In the genomic region with DNA sequence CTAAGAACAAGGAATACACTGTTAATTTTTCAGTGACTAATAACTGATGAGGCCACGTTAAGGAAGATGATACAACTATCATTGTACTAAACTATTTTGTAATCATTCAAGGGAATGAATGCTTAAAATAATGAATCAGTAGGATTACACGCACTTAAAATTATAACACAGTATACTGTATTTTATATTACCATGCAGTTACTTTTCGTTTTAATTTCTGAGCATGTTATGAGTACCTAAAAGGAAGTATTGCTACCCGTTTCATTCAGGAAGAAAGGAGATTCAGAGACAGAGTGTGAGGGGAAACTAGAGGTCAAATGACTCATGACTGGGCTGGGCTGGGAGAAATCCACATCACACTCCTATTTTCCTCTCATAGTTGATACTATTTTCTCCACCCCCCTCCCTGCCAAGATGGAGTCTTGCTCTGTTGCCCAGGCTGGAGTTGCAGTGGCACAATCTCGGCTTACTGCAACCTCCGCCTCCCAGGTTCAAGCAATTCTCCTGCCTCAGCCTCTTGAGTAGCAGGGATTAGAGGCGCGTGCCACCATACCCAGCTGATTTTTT, we compare ENCODE assay signal across 10 cellular contexts.
DNase-seq lines count a peak whose midpoint lies in the region; ATAC-seq, FAIRE-seq and TF ChIP-seq lines count a peak whose summit lies in the region.
"Had no signal": no experiment of that assay in that cellular context is flagged by ENCODE, and none has a peak within 500 bp of the region (broad histone marks: within the 10 kb centered on the region; RNA-seq: fewer than 3 reads in every experiment).

No MANE protein-coding gene starts in this region.

- TF ChIP-seq RAD21 in liver (IDR thresholded peaks at IDR 0.05) (no peak), HepG2 (CRISPR knock-in tag; IDR thresholded peaks at IDR 0.05) (no peak)

- H3K9me3 ChIP-seq in liver (ENCODE audit: control insufficient read depth in 4 of 4, low read length in 3 of 4): no peaks in the 10 kb centered on the region
- no peaks in the 10 kb centered on the region for H3K9me3 ChIP-seq in HepG2 (ENCODE audit: low read length)
- no peaks in the 10 kb centered on the region for H3K9me3 ChIP-seq in SJSA1 (replicated peaks)
- no peaks in the 10 kb centered on the region for H3K9me3 ChIP-seq in aorta (ENCODE audit: control insufficient read depth, low read length)

- no peak overlapping the region for H3K9ac ChIP-seq in liver (ENCODE audit: low read depth in 1 of 2, low read length in 2 of 2)
- H3K9ac ChIP-seq in HepG2 (ENCODE audit: insufficient read depth, low read depth, low read length): no peak overlapping the region

- intact Hi-C loops in HepG2 (cut with micrococcal nuclease; ENCODE audit: unreplicated experiment): no loop called here
- intact Hi-C loops in aorta (cut with DNase I): loop anchor here in 1 of 2 donors (5.0 kb wide), 1 partner anchor 59 kb away; no protein-coding TSS in a partner anchor
- intact Hi-C loops in Right ventricle myocardium inferior (cut with DNase I): no loop called here

- FAIRE-seq in HepG2 (lab: Jason Lieb, UNC): no peak

- DNase-seq in HepG2 (ENCODE audit: low spot score) (no peak), SJSA1 (ENCODE audit: low read depth in 1 of 2, low spot score in 2 of 2) (peak; percentile 62), fibroblast of peridontal ligament (ENCODE audit: extremely low read depth) (peak; percentile 71), aorta (no peak), NCI-H1930 (lab: John Stamatoyannopoulos, UW) (no peak), Right ventricle myocardium inferior (ENCODE audit: missing footprints) (no peak), GM10248 (ENCODE audit: extremely low spot score) (no peak)
- DNase-seq: CD4-positive, CD25-positive, alpha-beta regulatory T cell; NCI-H345 had no signal

- no peak for ATAC-seq in HepG2
- ATAC-seq in aorta (ENCODE audit: low FRiP score): peak; percentile 50
- ATAC-seq in Right ventricle myocardium inferior: no peak

- no peaks in the 10 kb centered on the region for H3K79me2 ChIP-seq in HepG2 (ENCODE audit: insufficient read depth, low read length)

- TF ChIP-seq CTCF in liver (IDR thresholded peaks at IDR 0.05; ENCODE audit: low read depth, low read length, missing input control) (no peak), HepG2 (CRISPR knock-in tag; IDR thresholded peaks at IDR 0.05) (no peak), GM10248 (IDR thresholded peaks at IDR 0.05; ENCODE audit: control extremely low read depth, extremely low read depth, low read depth, missing control alignments) (no peak)

- no peak overlapping the region for H3K4me2 ChIP-seq in HepG2 (ENCODE audit: low read depth, low read length)

- H3K27me3 ChIP-seq in liver (ENCODE audit: control insufficient read depth in 4 of 4, insufficient read depth in 4 of 4, low read length in 3 of 4): no peaks in the 10 kb centered on the region
- no peaks in the 10 kb centered on the region for H3K27me3 ChIP-seq in HepG2 (ENCODE audit: control insufficient read depth in 1 of 2, insufficient read depth in 2 of 2, low read length in 2 of 2)
- no peaks in the 10 kb centered on the region for H3K27me3 ChIP-seq in SJSA1 (replicated peaks)
- no peaks in the 10 kb centered on the region for H3K27me3 ChIP-seq in aorta (ENCODE audit: control insufficient read depth in 1 of 2, insufficient read depth in 2 of 2, low read length in 1 of 2)

- no TSS peak for BruUV-seq in HepG2 (replicated peaks; lab: Mats Ljungman, UMichigan)

- in situ Hi-C loops in HepG2 (cut with HindIII; ENCODE audit: extremely low pct_ligation_motif_present, low pct_unique_long_range_greater_than_20kb): no loop called here

- POLR2A ChIA-PET in HepG2 (lab: Yijun Ruan, JAX) (no interaction called here), GM10248 (lab: Yijun Ruan, JAX) (no interaction called here)

- H3K27ac ChIP-seq in liver (ENCODE audit: low read depth in 1 of 2, low read length in 2 of 2) (no peak overlapping the region), HepG2 (ENCODE audit: extremely low read length, insufficient read depth, low read length) (no peak overlapping the region), SJSA1 (peak overlapping the region; percentile 52), aorta (ENCODE audit: low read depth in 1 of 2, low read length in 2 of 2) (no peak overlapping the region)

- 87% methylated on average over 8 of the region's 8 CpGs for WGBS in liver
- 98% methylated on average over 8 of the region's 8 CpGs for WGBS in HepG2 (ENCODE audit: low lambda C conversion rate)
- WGBS in aorta, 2 donors: 92 to 94% methylated on average over 8 of the region's 8 CpGs

- H2AFZ ChIP-seq in HepG2 (ENCODE audit: low read length): no peak overlapping the region

- no peak for TF ChIP-seq EP300 in HepG2 (IDR thresholded peaks at IDR 0.05; ENCODE audit: low read depth in 2 of 2, low read length in 2 of 2)
- no peak for TF ChIP-seq EP300 in HepG2 (CRISPR knock-in tag; IDR thresholded peaks at IDR 0.05; ENCODE audit: borderline replicate concordance)

- H3K36me3 ChIP-seq in liver (ENCODE audit: control insufficient read depth in 4 of 4, insufficient read depth in 3 of 4, low read depth in 1 of 4, low read length in 3 of 4) (peaks cover 0 to 2% (median 0%) of the 10 kb centered on the region in 4 donors), HepG2 (replicated peaks in 1 of 2; ENCODE audit: control insufficient read depth in 1 of 2, insufficient read depth in 2 of 2, low read length in 2 of 2) (peaks cover 22 to 57% of the 10 kb centered on the region in 2 experiments), SJSA1 (no peaks in the 10 kb centered on the region), aorta (ENCODE audit: control insufficient read depth in 1 of 2, insufficient read depth in 2 of 2, low read length in 1 of 2) (no peaks in the 10 kb centered on the region)

- CTCF ChIA-PET in HepG2 (lab: Yijun Ruan, JAX; ENCODE audit: low intra/inter-chr PET ratio, low total read pairs) (no interaction called here), GM10248 (lab: Yijun Ruan, JAX) (no interaction called here)

- TF ChIP-seq POLR2A in HepG2 (IDR thresholded peaks at IDR 0.05; ENCODE audit: insufficient read depth in 1 of 2, low read depth in 2 of 2, low read length in 2 of 2): no peak

- H4K20me1 ChIP-seq in HepG2 (ENCODE audit: insufficient read depth, low read length): no peaks in the 10 kb centered on the region

- peaks cover 0 to 3% (median 0%) of the 10 kb centered on the region in 4 donors for H3K4me1 ChIP-seq in liver (ENCODE audit: control insufficient read depth in 4 of 4, insufficient read depth in 4 of 4, low read length in 3 of 4)
- no peaks in the 10 kb centered on the region for H3K4me1 ChIP-seq in HepG2 (ENCODE audit: insufficient read depth, low read length)
- H3K4me1 ChIP-seq in SJSA1 (replicated peaks): peaks cover 51% of the 10 kb centered on the region
- no peaks in the 10 kb centered on the region for H3K4me1 ChIP-seq in aorta (ENCODE audit: control insufficient read depth in 1 of 2, insufficient read depth in 2 of 2, low read length in 2 of 2)

- H3K4me3 ChIP-seq in liver (ENCODE audit: low read depth in 1 of 3, low read length in 3 of 3) (no peak overlapping the region), HepG2 (replicated peaks in 1 of 3; ENCODE audit: insufficient read depth in 1 of 3, low read depth in 2 of 3, low read length in 3 of 3) (no peak overlapping the region), SJSA1 (no peak overlapping the region), aorta (ENCODE audit: low read length in 2 of 2) (no peak overlapping the region)

TF ChIP-seq in liver, 16 proteins besides CTCF, POLR2A, EP300 and RAD21:
- peak; percentile 26 to 38 for TF ChIP-seq JUND (IDR thresholded peaks at IDR 0.05)
- TF ChIP-seq EGR1 (IDR thresholded peaks at IDR 0.05; ENCODE audit: low read depth in 2 of 2): no peak
TF ChIP-seq in liver: peak in this region for 1.

TF ChIP-seq in HepG2, 621 proteins besides CTCF, POLR2A, EP300 and RAD21:
- TF ChIP-seq, protein P1, sequence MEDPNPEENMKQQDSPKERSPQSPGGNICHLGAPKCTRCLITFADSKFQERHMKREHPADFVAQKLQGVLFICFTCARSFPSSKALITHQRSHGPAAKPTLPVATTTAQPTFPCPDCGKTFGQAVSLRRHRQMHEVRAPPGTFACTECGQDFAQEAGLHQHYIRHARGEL (CRISPR knock-in tag; IDR thresholded peaks at IDR 0.05): no peak
- TF ChIP-seq ZNF605 (CRISPR knock-in tag; IDR thresholded peaks at IDR 0.05): no peak
- no peak for TF ChIP-seq ZNF746 (CRISPR knock-in tag; IDR thresholded peaks at IDR 0.05)
- TF ChIP-seq CREM (IDR thresholded peaks at IDR 0.05): no peak
- TF ChIP-seq CREM (CRISPR knock-in tag; IDR thresholded peaks at IDR 0.05): no peak
- TF ChIP-seq MTA3 (CRISPR knock-in tag; IDR thresholded peaks at IDR 0.05): no peak
- no peak for TF ChIP-seq PAXIP1 (CRISPR knock-in tag; conservative IDR thresholded peaks at IDR 0.05)
- no peak for TF ChIP-seq ZSCAN21 (CRISPR knock-in tag; IDR thresholded peaks at IDR 0.05; ENCODE audit: borderline replicate concordance)
- no peak for TF ChIP-seq ZNF607 (CRISPR knock-in tag; IDR thresholded peaks at IDR 0.05; ENCODE audit: borderline replicate concordance)
- no peak for TF ChIP-seq MIXL1 (CRISPR knock-in tag; IDR thresholded peaks at IDR 0.05)
- no peak for TF ChIP-seq ZNF446 (CRISPR knock-in tag; IDR thresholded peaks at IDR 0.05)
- TF ChIP-seq TGIF2 (CRISPR knock-in tag; IDR thresholded peaks at IDR 0.05): no peak

Comparison
In these comparisons a context has a peak if more than half of its experiments do, and no peak if none do; other contexts are left out.
1. DNase-seq: peak in SJSA1 (2 of 2) and fibroblast of peridontal ligament (single experiment); none in HepG2 (single experiment), aorta (0 of 2), NCI-H1930 (0 of 2), Right ventricle myocardium inferior (single experiment) and GM10248 (single experiment).